25 cellular contexts compared by ENCODE assay signal in genomic region chr12:102323799-102324198, GRCh38.
"Had no signal": no experiment of that assay in that cellular context is flagged by ENCODE, and none has a peak within 500 bp of the region (broad histone marks: within the 10 kb centered on the region; RNA-seq: fewer than 3 reads in every experiment).

No MANE protein-coding gene starts in this region.

- H3K27ac Mint-ChIP-seq: dendritic cell treated with granulocyte-macrophage colony-stimulating factor and Interleukin-4, amounts not matched to agents 40 ng/mL and 50 ng/mL, for 4 days; effector memory CD8-positive, alpha-beta T cell; endodermal cell; naive B cell; naive thymus-derived CD8-positive, alpha-beta T cell had no signal

- H3K36me3 Mint-ChIP-seq: naive B cell had no signal

- ATAC-seq: effector memory CD8-positive, alpha-beta T cell; esophagus mucosa; gastrocnemius medialis; heart right ventricle; left cardiac atrium; left lung; left ventricle myocardium superior; lower lobe of right lung; naive thymus-derived CD8-positive, alpha-beta T cell had no signal

- H3K27me3 Mint-ChIP-seq: dendritic cell treated with granulocyte-macrophage colony-stimulating factor and Interleukin-4, amounts not matched to agents 40 ng/mL and 50 ng/mL, for 4 days had no signal

- H3K4me3 Mint-ChIP-seq: dendritic cell treated with granulocyte-macrophage colony-stimulating factor and Interleukin-4, amounts not matched to agents 40 ng/mL and 50 ng/mL, for 4 days; effector memory CD8-positive, alpha-beta T cell; endodermal cell; naive B cell; naive thymus-derived CD8-positive, alpha-beta T cell had no signal

- H3K4me1 Mint-ChIP-seq: naive B cell; naive thymus-derived CD8-positive, alpha-beta T cell had no signal

- H3K27ac ChIP-seq: colonic mucosa, epithelial cell of prostate, esophagus squamous epithelium, gastrocnemius medialis, heart right ventricle, left lung, lower lobe of right lung had no signal

- DNase-seq: colonic mucosa; cortex of kidney; effector CD8-positive, alpha-beta T cell; effector memory CD8-positive, alpha-beta T cell; endodermal cell; erythroblast; esophagus squamous epithelium; foreskin fibroblast; foreskin melanocyte; gastrocnemius medialis; glutamatergic neuron; head of caudate nucleus; heart right ventricle; hippocampal formation; left cardiac atrium; left lung; left ventricle myocardium superior; lower lobe of right lung; mesenchymal stem cell; midbrain; naive B cell; naive thymus-derived CD8-positive, alpha-beta T cell had no signal
